In genomic region chr17:41527076-41528023, GRCh38 we compare ENCODE assay signal across 11 cellular contexts. TPM values are rescaled to one million over a fixed set of nuclear protein-coding genes. Genes with fewer than 3 reads are reported as not detected.
DNase-seq lines count a peak whose midpoint lies in the region; ATAC-seq, FAIRE-seq and TF ChIP-seq lines count a peak whose summit lies in the region.
"Had no signal": no experiment of that assay in that cellular context is flagged by ENCODE, and none has a peak within 500 bp of the region (broad histone marks: within the 10 kb centered on the region; RNA-seq: fewer than 3 reads in every experiment).

No MANE protein-coding gene starts in this region.

- H3K27ac Mint-ChIP-seq in brain = peak overlapping the region in 3 of 5 experiments; percentile 28 to 62 (median 40)

- ATAC-seq in HG03354 (IDR thresholded peaks at IDR 0.05; ENCODE audit: poor library complexity, severe bottlenecking, unreplicated experiment) = no peak

- DNase-seq in NCI-H2107 treated with DMSO at 0.1 percent for 48 hours (lab: John Stamatoyannopoulos, UW; ENCODE audit: unreplicated experiment) = peak; percentile 19
- no peak for DNase-seq in NCI-H2107 (lab: John Stamatoyannopoulos, UW)
- DNase-seq in kidney glomerular epithelial cell (lab: John Stamatoyannopoulos, UW) = peak; percentile 57
- DNase-seq in suprapubic skin (ENCODE audit: low spot score in 2 of 2) = no peak
- no peak for DNase-seq in HTR-8/SVneo (ENCODE audit: insufficient read length, low spot score)
- no peak for DNase-seq in NCI-H2196 treated with DMSO at 0.1 percent for 48 hours (lab: John Stamatoyannopoulos, UW; ENCODE audit: unreplicated experiment)
- DNase-seq: GOT3, SIG-M5 had no signal

- no peaks in the 10 kb centered on the region for H3K36me3 Mint-ChIP-seq in brain

- no peak for TF ChIP-seq POLR2A in suprapubic skin (IDR thresholded peaks at IDR 0.05)

- H3K4me1 Mint-ChIP-seq in brain = peaks cover 18% of the 10 kb centered on the region

- no peak for FAIRE-seq in HTR-8/SVneo (lab: Jason Lieb, UNC)

- peaks cover 17% of the 10 kb centered on the region for H3K4me1 ChIP-seq in suprapubic skin

- H3K27me3 ChIP-seq in suprapubic skin = peaks cover 62% of the 10 kb centered on the region

- no peaks in the 10 kb centered on the region for H3K36me3 ChIP-seq in suprapubic skin
- H3K36me3 ChIP-seq: BLaER1 treated with 17β-estradiol and CSF1 and Interleukin-3, amounts not matched to agents 10 nM and 100 nM had no signal

- H3K4me3 Mint-ChIP-seq in brain = peak overlapping the region in 4 of 5 experiments; percentile 32 to 82 (median 74)

- peaks cover 82% of the 10 kb centered on the region for H3K27me3 Mint-ChIP-seq in brain

- no peak for TF ChIP-seq EP300 in suprapubic skin (IDR thresholded peaks at IDR 0.05)

- H3K27ac ChIP-seq in suprapubic skin = peak overlapping the region; percentile 47
- H3K27ac ChIP-seq: BLaER1 treated with 17β-estradiol and CSF1 and Interleukin-3, amounts not matched to agents 10 nM and 100 nM had no signal

- peak overlapping the region; percentile 45 for H3K4me3 ChIP-seq in suprapubic skin
- H3K4me3 ChIP-seq: BLaER1 treated with 17β-estradiol and CSF1 and Interleukin-3, amounts not matched to agents 10 nM and 100 nM had no signal

- TF ChIP-seq CTCF in brain (conservative IDR thresholded peaks at IDR 0.05) (no peak), suprapubic skin (IDR thresholded peaks at IDR 0.05) (no peak)

- WGBS in suprapubic skin = 4% methylated on average over 57 of the region's 60 CpGs

- H3K9me3 Mint-ChIP-seq in brain = peaks cover 0 to 14% (median 2%) of the 10 kb centered on the region in 5 experiments

- H3K9me3 ChIP-seq in suprapubic skin = no peaks in the 10 kb centered on the region

RNA-seq across cellular contexts. Expression of gene KRT19, which starts 0.8 kb away (rescaled TPM):
- 42.9 TPM for polyA plus RNA-seq in brain (ENCODE audit: insufficient read depth, low read depth, low replicate concordance)
- 100 to 1,000 TPM; 180 to 307 (median 215) TPM for total RNA-seq in suprapubic skin

RNA-seq across cellular contexts. Expression of gene KRT15, which starts 8.7 kb away (rescaled TPM):
- polyA plus RNA-seq in brain (ENCODE audit: insufficient read depth, low read depth, low replicate concordance) = 2.3 TPM
- 1,000 to 10,000 TPM in 3 of 4 donors, 100 to 1,000 TPM in 1; 690 to 2,507 (median 1,431) TPM for total RNA-seq in suprapubic skin

RNA-seq across cellular contexts. Expression of gene KRT13, which starts 21.9 kb away (rescaled TPM):
- polyA plus RNA-seq in brain (ENCODE audit: insufficient read depth, low read depth, low replicate concordance) = not detected
- total RNA-seq in suprapubic skin = under 1 TPM in 1 of 4 donors, not detected in 3; 0.51 TPM

RNA-seq across cellular contexts. Expression of gene KRT36, which starts 37.6 kb away (rescaled TPM):
- not detected for polyA plus RNA-seq in brain (ENCODE audit: insufficient read depth, low read depth, low replicate concordance)
- total RNA-seq in suprapubic skin = 1 to 10 TPM in 2 of 4 donors, under 1 TPM in 1, not detected in 1; 0.79 to 3.9 (median 1.2) TPM

RNA-seq across cellular contexts. Expression of gene KRT9, which starts 44.5 kb away (rescaled TPM):
- not detected for polyA plus RNA-seq in brain (ENCODE audit: insufficient read depth, low read depth, low replicate concordance)
- total RNA-seq in suprapubic skin = 1 to 10 TPM in 1 of 4 donors, under 1 TPM in 3; 0.68 to 1.6 (median 0.82) TPM

Comparison
In these comparisons a context has a peak if more than half of its experiments do, and no peak if none do; other contexts are left out.
1. DNase-seq: peak in NCI-H2107 treated with DMSO at 0.1 percent for 48 hours (single experiment) and kidney glomerular epithelial cell (single experiment); none in NCI-H2107 (single experiment), suprapubic skin (0 of 2), HTR-8/SVneo (single experiment) and NCI-H2196 treated with DMSO at 0.1 percent for 48 hours (single experiment).